Comparison of ENCODE assay signal across 27 cellular contexts in the genomic region with DNA sequence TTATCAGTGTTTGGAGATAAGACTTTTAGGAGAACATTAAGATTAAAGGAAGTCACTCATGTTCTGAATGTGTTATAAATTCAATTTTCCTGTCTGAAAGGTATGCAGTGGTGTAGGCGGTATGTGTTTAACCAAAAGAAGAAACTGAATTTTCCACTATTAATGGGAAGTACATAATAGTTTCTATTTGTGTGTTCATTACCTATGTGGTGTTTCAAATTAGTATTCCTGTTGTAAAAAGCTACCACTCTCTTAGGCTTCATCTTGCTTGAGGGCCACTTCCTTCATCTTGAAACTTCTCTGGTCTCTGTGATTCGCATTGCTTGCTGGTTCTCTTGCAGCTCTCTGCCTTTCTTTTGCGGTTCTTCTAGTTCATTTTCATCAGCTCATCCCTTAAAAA.
DNase-seq lines count a peak whose midpoint lies in the region; ATAC-seq, FAIRE-seq and TF ChIP-seq lines count a peak whose summit lies in the region.
"Had no signal": no experiment of that assay in that cellular context is flagged by ENCODE, and none has a peak within 500 bp of the region (broad histone marks: within the 10 kb centered on the region; RNA-seq: fewer than 3 reads in every experiment).

No MANE protein-coding gene starts in this region.

- no peak for TF ChIP-seq CTCF in D721Med (IDR thresholded peaks at IDR 0.05; ENCODE audit: insufficient read depth, missing control alignments)
- no peak for TF ChIP-seq CTCF in testis (IDR thresholded peaks at IDR 0.05)

- H3K27me3 Mint-ChIP-seq in stimulated activated naive B cell treated with anti-CD40 and anti-IgM and Interleukin-4, amounts not matched to agents 10 μg/mL and 1 μg/mL and 100 μg/mL, for 72 hours: no peaks in the 10 kb centered on the region
- H3K27me3 Mint-ChIP-seq: CD4-positive, alpha-beta T cell had no signal

- 88 to 90% (median 88%) methylated on average over 3 of the region's 3 CpGs for WGBS in small intestine, 3 donors
- WGBS in testis, 2 donors: 96 to 99% methylated on average over 3 of the region's 3 CpGs

- H3K9me3 ChIP-seq in small intestine (ENCODE audit: control insufficient read depth, low read depth) (no peaks in the 10 kb centered on the region), testis (no peaks in the 10 kb centered on the region)
- H3K9me3 ChIP-seq: BE2C, Caco-2 had no signal

- peaks cover 0 to 2% of the 10 kb centered on the region in 2 donors for H3K4me1 Mint-ChIP-seq in stimulated activated naive B cell treated with anti-CD40 and anti-IgM and Interleukin-4, amounts not matched to agents 10 μg/mL and 1 μg/mL and 100 μg/mL, for 72 hours

- H3K36me3 Mint-ChIP-seq in stimulated activated naive B cell treated with anti-CD40 and anti-IgM and Interleukin-4, amounts not matched to agents 10 μg/mL and 1 μg/mL and 100 μg/mL, for 72 hours: no peaks in the 10 kb centered on the region
- H3K36me3 Mint-ChIP-seq: CD14-positive monocyte; CD8-positive, alpha-beta T cell had no signal

- H3K36me3 ChIP-seq in small intestine (ENCODE audit: control insufficient read depth in 2 of 2, insufficient read depth in 2 of 2, low read length in 2 of 2) (no peaks in the 10 kb centered on the region), testis (ENCODE audit: low read depth, missing control alignments) (no peaks in the 10 kb centered on the region)
- H3K36me3 ChIP-seq: BE2C, BLaER1 had no signal

- H3K9me3 Mint-ChIP-seq in stimulated activated naive B cell treated with anti-CD40 and anti-IgM and Interleukin-4, amounts not matched to agents 10 μg/mL and 1 μg/mL and 100 μg/mL, for 72 hours: peaks cover 3 to 6% of the 10 kb centered on the region in 2 donors
- H3K9me3 Mint-ChIP-seq: CD4-positive, alpha-beta T cell; CD8-positive, alpha-beta T cell had no signal

- H3K27ac Mint-ChIP-seq in stimulated activated naive B cell treated with anti-CD40 and anti-IgM and Interleukin-4, amounts not matched to agents 10 μg/mL and 1 μg/mL and 100 μg/mL, for 72 hours: no peak overlapping the region
- H3K27ac Mint-ChIP-seq: CD14-positive monocyte; CD4-positive, alpha-beta T cell; CD8-positive, alpha-beta T cell had no signal

- intact Hi-C loops in testis (cut with DNase I; ENCODE audit: low total_unique reads): no loop called here

- no peak for TF ChIP-seq POLR2A in testis (IDR thresholded peaks at IDR 0.05)

- H3K4me3 ChIP-seq in small intestine (ENCODE audit: low read depth in 1 of 2, low read length in 2 of 2) (no peak overlapping the region), testis (no peak overlapping the region)
- H3K4me3 ChIP-seq: BLaER1, GM12878 had no signal

- H3K4me3 Mint-ChIP-seq in stimulated activated naive B cell treated with anti-CD40 and anti-IgM and Interleukin-4, amounts not matched to agents 10 μg/mL and 1 μg/mL and 100 μg/mL, for 72 hours: no peak overlapping the region
- H3K4me3 Mint-ChIP-seq: CD14-positive monocyte; CD4-positive, alpha-beta T cell; CD8-positive, alpha-beta T cell had no signal

- H3K27ac ChIP-seq in small intestine (ENCODE audit: low read depth in 1 of 2, low read length in 1 of 2) (no peak overlapping the region), testis (no peak overlapping the region)
- H3K27ac ChIP-seq: BLaER1 had no signal

- H3K4me1 ChIP-seq in small intestine (ENCODE audit: control insufficient read depth in 2 of 2, insufficient read depth in 1 of 2, low read depth in 1 of 2, low read length in 1 of 2) (no peaks in the 10 kb centered on the region), testis (no peaks in the 10 kb centered on the region)
- H3K4me1 ChIP-seq: BE2C, BLaER1, Caco-2 had no signal

- no peak for DNase-seq in D721Med (ENCODE audit: insufficient read length, low spot score)
- DNase-seq in small intestine: no peak
- DNase-seq in stimulated activated naive B cell treated with anti-CD40 and anti-IgM and Interleukin-4, amounts not matched to agents 10 μg/mL and 1 μg/mL and 100 μg/mL, for 72 hours: no peak
- no peak for DNase-seq in globus pallidus (ENCODE audit: low spot score)
- DNase-seq in RCC 7860 (ENCODE audit: low spot score): no peak
- DNase-seq in testis: no peak
- DNase-seq: 8988T; ACHN; BE2C; C1 segment of cervical spinal cord; Caco-2; Calu3; CD4-positive, alpha-beta T cell; CD8-positive, alpha-beta T cell; DMS 273 treated with DMSO at 0.1 percent for 48 hours; DMS153; DMS53; DMS79; DND-41; EL; GDM1 had no signal

- H3K27me3 ChIP-seq in small intestine (ENCODE audit: control insufficient read depth in 2 of 2, insufficient read depth in 2 of 2, low read length in 2 of 2) (no peaks in the 10 kb centered on the region), testis (no peaks in the 10 kb centered on the region)
- H3K27me3 ChIP-seq: BE2C, BLaER1 had no signal

- peak; percentile 76 to 80 for ATAC-seq in stimulated activated naive B cell treated with anti-CD40 and anti-IgM and Interleukin-4, amounts not matched to agents 10 μg/mL and 1 μg/mL and 100 μg/mL, for 72 hours (replicated peaks)
- ATAC-seq: CD8-positive, alpha-beta T cell; GM12878 had no signal

- FAIRE-seq in D721Med (lab: Jason Lieb, UNC) (peak; percentile 85), small intestine (lab: Jason Lieb, UNC) (peak; percentile 5), RCC 7860 (lab: Jason Lieb, UNC) (no peak)
- FAIRE-seq: A204.1, GM12878, GM12892, GM18507 had no signal
